In genomic region chr16:76639685-76640289, GRCh38 we compare ENCODE assay signal across 8 cellular contexts.
DNase-seq lines count a peak whose midpoint lies in the region; TF ChIP-seq lines count a peak whose summit lies in the region.

No MANE protein-coding gene starts in this region.

- no peaks in the 10 kb centered on the region for H4K20me1 ChIP-seq in neural progenitor cell (ENCODE audit: low read depth)

- DNase-seq in NCI-H1092 treated with DMSO at 0.1 percent for 48 hours (lab: John Stamatoyannopoulos, UW) = peak; percentile 30
- DNase-seq in NCI-H1092 (lab: John Stamatoyannopoulos, UW) = no peak
- peak; percentile 53 for DNase-seq in LNCaP clone FGC (ENCODE audit: low read depth)
- no peak for DNase-seq in brain microvascular endothelial cell
- DNase-seq in neural progenitor cell (ENCODE audit: low spot score) = peak; percentile 58
- no peak for DNase-seq in suprapubic skin (ENCODE audit: low spot score in 2 of 2)
- DNase-seq in stimulated activated CD4-positive, alpha-beta T cell treated with anti-CD3 and anti-CD28 coated beads, Interleukin-15, amount 100 ng/mL, for 24 hours = no peak
- no peak for DNase-seq in endothelial cell (ENCODE audit: low spot score)

- in situ Hi-C loops in brain microvascular endothelial cell (cut with HindIII; ENCODE audit: low pct_ligation_motif_present, low sequenced_read_pairs) = no loop called here

- H3K4me2 ChIP-seq in neural progenitor cell = no peak overlapping the region

- no peaks in the 10 kb centered on the region for H3K36me3 Mint-ChIP-seq in neural progenitor cell
- no peaks in the 10 kb centered on the region for H3K36me3 Mint-ChIP-seq in endothelial cell (ENCODE audit: low read depth, unreplicated experiment)

- H3K4me3 Mint-ChIP-seq in neural progenitor cell (no peak overlapping the region), endothelial cell (ENCODE audit: unreplicated experiment) (no peak overlapping the region)

- H3K9me3 Mint-ChIP-seq in neural progenitor cell (no peaks in the 10 kb centered on the region), endothelial cell (ENCODE audit: unreplicated experiment) (peaks cover 12% of the 10 kb centered on the region)

- WGBS in suprapubic skin = 53% methylated on average over 10 of the region's 10 CpGs

- H3K36me3 ChIP-seq in brain microvascular endothelial cell (replicated peaks) (no peaks in the 10 kb centered on the region), neural progenitor cell (no peaks in the 10 kb centered on the region), suprapubic skin (no peaks in the 10 kb centered on the region)

- H2AFZ ChIP-seq in neural progenitor cell (replicated peaks) = no peak overlapping the region

- TF ChIP-seq CTCF in LNCaP clone FGC (IDR thresholded peaks at IDR 0.05; ENCODE audit: control insufficient read depth, extremely low read depth, insufficient read depth) (peak; percentile 47), brain microvascular endothelial cell (IDR thresholded peaks at IDR 0.05; ENCODE audit: low read depth, low read length, missing control alignments) (peak; percentile 30), neural progenitor cell (IDR thresholded peaks at IDR 0.05) (peak; percentile 56), suprapubic skin (IDR thresholded peaks at IDR 0.05) (no peak), endothelial cell (IDR thresholded peaks at IDR 0.05; ENCODE audit: unreplicated experiment) (no peak)

- H3K27me3 ChIP-seq in brain microvascular endothelial cell (replicated peaks) = no peaks in the 10 kb centered on the region
- H3K27me3 ChIP-seq in neural progenitor cell = no peaks in the 10 kb centered on the region
- no peaks in the 10 kb centered on the region for H3K27me3 ChIP-seq in suprapubic skin

- H3K27ac Mint-ChIP-seq in neural progenitor cell = no peak overlapping the region
- H3K27ac Mint-ChIP-seq in endothelial cell (ENCODE audit: unreplicated experiment) = no peak overlapping the region

- no peak for TF ChIP-seq POLR2A in suprapubic skin (IDR thresholded peaks at IDR 0.05)

- H3K27ac ChIP-seq in brain microvascular endothelial cell = no peak overlapping the region
- no peak overlapping the region for H3K27ac ChIP-seq in neural progenitor cell
- H3K27ac ChIP-seq in suprapubic skin = no peak overlapping the region

- TF ChIP-seq EP300 in suprapubic skin (IDR thresholded peaks at IDR 0.05) = no peak

- H3K4me1 Mint-ChIP-seq in neural progenitor cell = no peaks in the 10 kb centered on the region
- H3K4me1 Mint-ChIP-seq in endothelial cell (ENCODE audit: unreplicated experiment) = peaks cover 3% of the 10 kb centered on the region

- H3K27me3 Mint-ChIP-seq in neural progenitor cell (ENCODE audit: insufficient read depth, low read depth) = no peaks in the 10 kb centered on the region
- H3K27me3 Mint-ChIP-seq in endothelial cell (ENCODE audit: unreplicated experiment) = peaks cover 2% of the 10 kb centered on the region

- H3F3A ChIP-seq in neural progenitor cell (ENCODE audit: low read depth) = no peaks in the 10 kb centered on the region

- H3K4me1 ChIP-seq in neural progenitor cell = no peaks in the 10 kb centered on the region
- no peaks in the 10 kb centered on the region for H3K4me1 ChIP-seq in suprapubic skin

- H3K4me3 ChIP-seq in LNCaP clone FGC (ENCODE audit: low read depth, low read length) (no peak overlapping the region), brain microvascular endothelial cell (ENCODE audit: low read depth, low read length) (no peak overlapping the region), neural progenitor cell (no peak overlapping the region), suprapubic skin (no peak overlapping the region)

- H3K9ac ChIP-seq in neural progenitor cell = no peak overlapping the region

- H3K79me2 ChIP-seq in neural progenitor cell (ENCODE audit: low read depth) = no peaks in the 10 kb centered on the region

- H3K9me3 ChIP-seq in neural progenitor cell (ENCODE audit: low read depth) (no peaks in the 10 kb centered on the region), suprapubic skin (peaks cover 4% of the 10 kb centered on the region)

Comparison
In these comparisons a context has a peak if more than half of its experiments do, and no peak if none do; other contexts are left out.
1. DNase-seq: peak in NCI-H1092 treated with DMSO at 0.1 percent for 48 hours (single experiment), LNCaP clone FGC (single experiment) and neural progenitor cell (single experiment); none in NCI-H1092 (single experiment), brain microvascular endothelial cell (single experiment), suprapubic skin (0 of 2), stimulated activated CD4-positive, alpha-beta T cell treated with anti-CD3 and anti-CD28 coated beads, Interleukin-15, amount 100 ng/mL, for 24 hours (single experiment) and endothelial cell (single experiment).
2. CTCF ChIP-seq: peak in LNCaP clone FGC (single experiment), brain microvascular endothelial cell (single experiment) and neural progenitor cell (single experiment); none in suprapubic skin (0 of 2) and endothelial cell (single experiment).